Comparison of ENCODE assay signal across 2 cellular contexts in the genomic region with DNA sequence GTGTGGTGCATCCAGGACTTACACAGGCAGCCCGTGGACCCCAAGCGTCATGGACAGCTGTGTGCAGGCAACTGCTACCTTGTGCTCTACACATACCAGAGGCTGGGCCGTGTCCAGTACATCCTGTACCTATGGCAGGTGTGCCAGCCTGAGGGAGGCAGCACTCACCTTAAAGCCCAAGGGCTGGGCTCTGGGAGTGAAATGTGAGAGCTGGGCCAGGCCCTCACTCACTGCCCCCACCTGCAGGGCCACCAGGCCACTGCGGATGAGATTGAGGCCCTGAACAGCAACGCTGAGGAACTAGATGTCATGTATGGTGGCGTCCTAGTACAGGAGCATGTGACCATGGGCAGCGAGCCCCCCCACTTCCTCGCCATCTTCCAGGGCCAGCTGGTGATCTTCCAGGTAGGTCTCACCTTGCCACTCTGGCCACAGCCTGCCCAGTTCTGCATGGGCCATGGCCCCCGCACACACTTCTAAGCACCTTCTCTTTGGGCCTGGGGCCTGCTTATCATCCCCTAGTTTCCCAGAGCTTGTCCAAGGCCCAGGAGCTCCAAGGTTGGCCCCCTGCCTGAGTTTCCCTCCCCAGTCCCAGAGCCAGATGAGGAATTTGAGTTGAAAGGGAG.
TF ChIP-seq lines count a peak whose summit lies in the region.

No MANE protein-coding gene starts in this region.

TF ChIP-seq in GM23338, 12 proteins besides CTCF, POLR2A, EP300 and RAD21 (continues in another document):
- TF ChIP-seq ZNF462 (CRISPR knock-in tag; IDR thresholded peaks at IDR 0.05) (no peak), JUNB (IDR thresholded peaks at IDR 0.05; ENCODE audit: unreplicated experiment) (no peak), EZH2phosphoT487 (IDR thresholded peaks at IDR 0.05; ENCODE audit: unreplicated experiment) (no peak), ZNF331 (CRISPR knock-in tag; IDR thresholded peaks at IDR 0.05; ENCODE audit: low read depth) (no peak), ZNF114 (CRISPR knock-in tag; IDR thresholded peaks at IDR 0.05) (no peak), REST (IDR thresholded peaks at IDR 0.05; ENCODE audit: unreplicated experiment) (no peak), EZH2 (IDR thresholded peaks at IDR 0.05; ENCODE audit: low read depth, unreplicated experiment) (no peak), CREB1 (CRISPR knock-in tag; IDR thresholded peaks at IDR 0.05; ENCODE audit: low read depth) (no peak)
- TF ChIP-seq, protein P1, sequence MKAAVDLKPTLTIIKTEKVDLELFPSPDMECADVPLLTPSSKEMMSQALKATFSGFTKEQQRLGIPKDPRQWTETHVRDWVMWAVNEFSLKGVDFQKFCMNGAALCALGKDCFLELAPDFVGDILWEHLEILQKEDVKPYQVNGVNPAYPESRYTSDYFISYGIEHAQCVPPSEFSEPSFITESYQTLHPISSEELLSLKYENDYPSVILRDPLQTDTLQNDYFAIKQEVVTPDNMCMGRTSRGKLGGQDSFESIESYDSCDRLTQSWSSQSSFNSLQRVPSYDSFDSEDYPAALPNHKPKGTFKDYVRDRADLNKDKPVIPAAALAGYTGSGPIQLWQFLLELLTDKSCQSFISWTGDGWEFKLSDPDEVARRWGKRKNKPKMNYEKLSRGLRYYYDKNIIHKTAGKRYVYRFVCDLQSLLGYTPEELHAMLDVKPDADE (IDR thresholded peaks at IDR 0.05), result no peak

TF ChIP-seq in WTC11, 78 proteins besides CTCF, POLR2A, EP300 and RAD21 (continued from another document):
- TF ChIP-seq MLX (CRISPR knock-in tag; IDR thresholded peaks at IDR 0.05) (no peak), CREM (CRISPR knock-in tag; IDR thresholded peaks at IDR 0.05) (no peak), ETV6 (CRISPR knock-in tag; IDR thresholded peaks at IDR 0.05) (no peak), GABPB1 (CRISPR knock-in tag; IDR thresholded peaks at IDR 0.05) (no peak), KAT7 (CRISPR knock-in tag; IDR thresholded peaks at IDR 0.05; ENCODE audit: borderline replicate concordance) (no peak), ZNF263 (CRISPR knock-in tag; IDR thresholded peaks at IDR 0.05; ENCODE audit: low read depth) (no peak), ZNF138 (CRISPR knock-in tag; conservative IDR thresholded peaks at IDR 0.05) (no peak), SP1 (CRISPR knock-in tag; conservative IDR thresholded peaks at IDR 0.05) (no peak), CREB1 (CRISPR knock-in tag; IDR thresholded peaks at IDR 0.05) (no peak), ZNF317 (CRISPR knock-in tag; IDR thresholded peaks at IDR 0.05; ENCODE audit: borderline replicate concordance, low read depth) (no peak), NFATC4 (CRISPR knock-in tag; IDR thresholded peaks at IDR 0.05) (no peak)
